Comparison of ENCODE assay signal across 26 cellular contexts in the genomic region with DNA sequence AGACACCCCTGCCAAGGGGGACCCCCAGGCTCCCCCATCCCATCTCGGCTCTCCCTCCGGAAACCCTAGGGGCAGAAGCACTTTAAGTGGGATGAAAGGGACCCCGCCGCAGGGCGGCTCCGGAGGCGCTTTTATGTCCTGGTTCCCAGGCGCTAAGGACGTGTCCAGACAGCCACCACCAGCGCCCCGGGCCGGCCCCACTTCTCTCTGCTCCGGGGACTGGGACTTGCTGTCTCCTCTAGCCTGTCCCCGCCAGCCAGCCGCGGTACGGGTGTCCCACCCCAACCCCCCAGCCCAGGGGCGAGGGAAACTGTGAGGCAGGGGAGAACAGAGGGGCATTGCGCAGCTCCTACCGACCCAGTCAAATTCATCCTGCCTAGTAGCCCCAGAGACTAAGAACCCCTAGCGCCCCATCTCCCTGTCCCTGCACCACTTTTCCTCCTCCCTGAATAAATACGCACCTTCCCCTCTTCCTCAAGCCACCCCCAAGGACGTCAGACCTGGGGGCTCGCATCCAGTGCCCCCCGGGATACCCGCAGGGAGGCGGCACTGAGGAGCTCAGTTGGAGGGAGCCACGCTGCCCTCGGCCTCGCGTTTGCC. TPM values are rescaled to one million over a fixed set of nuclear protein-coding genes. Genes with fewer than 3 reads are reported as not detected.
DNase-seq lines count a peak whose midpoint lies in the region; ATAC-seq and TF ChIP-seq lines count a peak whose summit lies in the region.
"Had no signal": no experiment of that assay in that cellular context is flagged by ENCODE, and none has a peak within 500 bp of the region (broad histone marks: within the 10 kb centered on the region; RNA-seq: fewer than 3 reads in every experiment).

No MANE protein-coding gene starts in this region.

- 22 to 27% methylated on average over 31 of the region's 31 CpGs for WGBS in ectodermal cell, 2 experiments

- no peak overlapping the region for H3K9ac ChIP-seq in HUES6 (ENCODE audit: low read length)
- H3K9ac ChIP-seq: GM23248 had no signal

- no peak overlapping the region for H3K4me3 ChIP-seq in Caco-2 (ENCODE audit: low read depth, low read length)
- H3K4me3 ChIP-seq in HUES6 (ENCODE audit: low read depth, low read length): peak overlapping the region; percentile 61
- H3K4me3 ChIP-seq in ectodermal cell (ENCODE audit: insufficient read depth, low read depth, low read length): peak overlapping the region; percentile 5
- no peak overlapping the region for H3K4me3 ChIP-seq in uterus
- H3K4me3 ChIP-seq: cardiac muscle cell, GM23248, heart left ventricle, SJCRH30 had no signal

- POLR2A ChIA-PET in Caco-2 (lab: Charles Lee): no interaction called here

- no peak for TF ChIP-seq POLR2A in uterus (IDR thresholded peaks at IDR 0.05)

- peaks cover 45% of the 10 kb centered on the region for H3K4me1 Mint-ChIP-seq in Caco-2 (ENCODE audit: low read depth, unreplicated experiment)
- peaks cover 82% of the 10 kb centered on the region for H3K4me1 Mint-ChIP-seq in mesothelial cell of epicardium

- H3K27me3 ChIP-seq in Caco-2 (replicated peaks; ENCODE audit: control insufficient read depth, insufficient read depth, low read length): no peaks in the 10 kb centered on the region
- peaks cover 68% of the 10 kb centered on the region for H3K27me3 ChIP-seq in HUES6 (ENCODE audit: control insufficient read depth, insufficient read depth, low read length)
- peaks cover 69% of the 10 kb centered on the region for H3K27me3 ChIP-seq in ectodermal cell (ENCODE audit: control insufficient read depth, insufficient read depth, low read length, poor library complexity, severe bottlenecking)
- peaks cover 10 to 11% of the 10 kb centered on the region in 2 donors for H3K27me3 ChIP-seq in uterus

- no TSS peak for BruUV-seq in Caco-2 (replicated peaks; lab: Mats Ljungman, UMichigan)

- CTCF ChIA-PET in Caco-2 (lab: Charles Lee): interaction anchor here (0.7 to 14.0 kb wide), 3 partner anchors 11 to 124 kb away, joined by 4 to 904 read pairs (median 10); a partner anchor contains a TSS

- H3K27me3 Mint-ChIP-seq in Caco-2 (ENCODE audit: insufficient read depth, unreplicated experiment) (no peaks in the 10 kb centered on the region), mesothelial cell of epicardium (ENCODE audit: low read depth) (peaks cover 4% of the 10 kb centered on the region)

- H3K27ac ChIP-seq in HUES6 (ENCODE audit: low read depth, low read length) (no peak overlapping the region), ectodermal cell (ENCODE audit: insufficient read depth, low read depth, low read length, poor library complexity, severe bottlenecking) (no peak overlapping the region), uterus (no peak overlapping the region)
- H3K27ac ChIP-seq: cardiac muscle cell, GM23248, heart left ventricle, SJCRH30 had no signal

- DNase-seq in Caco-2 (no peak), mesothelial cell of epicardium (ENCODE audit: low spot score in 2 of 2, unreplicated experiment in 2 of 2) (no peak), uterus (no peak), mucosa of gallbladder (ENCODE audit: low spot score) (no peak), SW 1271 (lab: John Stamatoyannopoulos, UW) (no peak)
- DNase-seq: effector memory CD8-positive, alpha-beta T cell; heart left ventricle; KG1; left colon; NCI-H1048; NCI-H2081; NCI-H524 treated with DMSO at 0.1 percent for 48 hours; SJCRH30; T1000 had no signal

- H3K36me3 Mint-ChIP-seq in Caco-2 (ENCODE audit: insufficient read depth, unreplicated experiment) (peaks cover 27% of the 10 kb centered on the region), mesothelial cell of epicardium (no peaks in the 10 kb centered on the region)

- intact Hi-C loops in Caco-2 (cut with micrococcal nuclease; ENCODE audit: unreplicated experiment): no loop called here
- intact Hi-C loops in uterus (cut with DNase I; ENCODE audit: low total_unique reads): no loop called here

- no peaks in the 10 kb centered on the region for H3K9me3 Mint-ChIP-seq in Caco-2 (ENCODE audit: unreplicated experiment)
- H3K9me3 Mint-ChIP-seq in mesothelial cell of epicardium: no peaks in the 10 kb centered on the region
- H3K9me3 Mint-ChIP-seq: activated T-helper 17 cell treated with anti-CD3 and anti-CD28 coated beads, Interleukin-2, amount 50 U/mL, for 72 hours; CD4-positive, alpha-beta T cell; effector memory CD8-positive, alpha-beta T cell; stimulated activated naive CD8-positive, alpha-beta T cell treated with anti-CD3 and anti-CD28 coated beads, Interleukin-15, Interleukin-2, amounts not matched to agents 100 ng/mL and 50 ng/mL, for 24 hours had no signal

- H3K36me3 ChIP-seq in Caco-2 (ENCODE audit: control insufficient read depth, insufficient read depth, low read length) (no peaks in the 10 kb centered on the region), HUES6 (ENCODE audit: control insufficient read depth, insufficient read depth, low read length) (no peaks in the 10 kb centered on the region), ectodermal cell (ENCODE audit: control insufficient read depth, insufficient read depth, low read length) (no peaks in the 10 kb centered on the region), uterus (no peaks in the 10 kb centered on the region)
- H3K36me3 ChIP-seq: cardiac muscle cell, heart left ventricle, SJCRH30 had no signal

- TF ChIP-seq CTCF in Caco-2 (IDR thresholded peaks at IDR 0.05; ENCODE audit: insufficient read depth in 1 of 2, low read depth in 1 of 2, low read length in 1 of 2, severe bottlenecking in 1 of 2, unreplicated experiment in 1 of 2) (no peak), mesothelial cell of epicardium (IDR thresholded peaks at IDR 0.05; ENCODE audit: unreplicated experiment) (no peak), uterus (IDR thresholded peaks at IDR 0.05) (no peak)

- H3K27ac Mint-ChIP-seq in Caco-2 (ENCODE audit: unreplicated experiment) (peak overlapping the region; percentile 14), mesothelial cell of epicardium (peak overlapping the region; percentile 6)
- H3K27ac Mint-ChIP-seq: activated T-helper 17 cell treated with anti-CD3 and anti-CD28 coated beads, Interleukin-2, amount 50 U/mL, for 72 hours; CD4-positive, alpha-beta T cell; effector memory CD8-positive, alpha-beta T cell; stimulated activated naive CD8-positive, alpha-beta T cell treated with anti-CD3 and anti-CD28 coated beads, Interleukin-15, Interleukin-2, amounts not matched to agents 100 ng/mL and 50 ng/mL, for 24 hours had no signal

- H3K9me3 ChIP-seq in Caco-2 (no peaks in the 10 kb centered on the region), HUES6 (ENCODE audit: control insufficient read depth, insufficient read depth, low read depth, low read length) (no peaks in the 10 kb centered on the region), ectodermal cell (ENCODE audit: control insufficient read depth, low read length) (no peaks in the 10 kb centered on the region), uterus (no peaks in the 10 kb centered on the region)
- H3K9me3 ChIP-seq: heart left ventricle, SJCRH30 had no signal

- H3K4me1 ChIP-seq in Caco-2 (peaks cover 41% of the 10 kb centered on the region), HUES6 (ENCODE audit: control insufficient read depth, insufficient read depth, low read length) (peaks cover 67% of the 10 kb centered on the region), ectodermal cell (ENCODE audit: control insufficient read depth, insufficient read depth, low read length) (peaks cover 15% of the 10 kb centered on the region), uterus (peaks cover 0 to 8% of the 10 kb centered on the region in 2 donors)

- H3K4me3 Mint-ChIP-seq in Caco-2 (ENCODE audit: unreplicated experiment) (peak overlapping the region; percentile 45), mesothelial cell of epicardium (peak overlapping the region; percentile 60)
- H3K4me3 Mint-ChIP-seq: activated T-helper 17 cell treated with anti-CD3 and anti-CD28 coated beads, Interleukin-2, amount 50 U/mL, for 72 hours; CD4-positive, alpha-beta T cell; effector memory CD8-positive, alpha-beta T cell; stimulated activated naive CD8-positive, alpha-beta T cell treated with anti-CD3 and anti-CD28 coated beads, Interleukin-15, Interleukin-2, amounts not matched to agents 100 ng/mL and 50 ng/mL, for 24 hours had no signal

- no peak for ATAC-seq in HG03045 (IDR thresholded peaks at IDR 0.05; ENCODE audit: unreplicated experiment)
- ATAC-seq: activated T-helper 17 cell treated with anti-CD3 and anti-CD28 coated beads, Interleukin-2, amount 50 U/mL, for 72 hours; heart left ventricle; left colon; sciatic nerve had no signal

RNA-seq across cellular contexts. Expression of a gene that starts 4.1 kb away (rescaled TPM):
- total RNA-seq in Caco-2 (2022) (20.6 and 25.0 TPM in 2 replicates), mesothelial cell of epicardium (15.9 to 17.6 TPM (median 16.0 TPM) in 3 replicates), uterus (1 to 10 TPM in 2 of 4 donors, not detected in 2; 1.4 to 1.5 TPM), mucosa of gallbladder (0.14 TPM)
- polyA plus RNA-seq in ectodermal cell (2013, experiment 1 of 4): 6.6 TPM
- 4.5 TPM for polyA plus RNA-seq in ectodermal cell (2013, experiment 2 of 4)
- polyA plus RNA-seq in ectodermal cell (2013, experiment 3 of 4): 2.5 TPM
- polyA plus RNA-seq in ectodermal cell (2013, experiment 4 of 4): 3.0 TPM
- total RNA-seq: GM23248, SJCRH30 had no signal
- polyA plus RNA-seq: GM23248 had no signal

RNA-seq across cellular contexts. Expression of a gene that starts 5.8 kb away (rescaled TPM):
- total RNA-seq in Caco-2 (2022) (73.6 and 80.8 TPM in 2 replicates), mesothelial cell of epicardium (49.7 to 50.7 TPM (median 50.7 TPM) in 3 replicates), uterus (10 to 100 TPM; 12.4 to 80.7 (median 39.8) TPM), mucosa of gallbladder (35.4 TPM)
- polyA plus RNA-seq in ectodermal cell (2013, experiment 1 of 4): 67.0 TPM
- polyA plus RNA-seq in ectodermal cell (2013, experiment 2 of 4): 58.6 TPM
- 53.7 TPM for polyA plus RNA-seq in ectodermal cell (2013, experiment 3 of 4)
- polyA plus RNA-seq in ectodermal cell (2013, experiment 4 of 4): 60.5 TPM

RNA-seq across cellular contexts. Expression of a gene that starts 15.4 kb away (rescaled TPM):
- total RNA-seq in Caco-2 (2022) (1.4 and 2.3 TPM in 2 replicates), mesothelial cell of epicardium (0.16 TPM in 1 of 3 replicates, not detected in the others), uterus (1 to 10 TPM in 2 of 4 donors, under 1 TPM in 2; 0.14 to 1.5 (median 0.76) TPM), mucosa of gallbladder (1.1 TPM)
- 1.6 TPM for polyA plus RNA-seq in ectodermal cell (2013, experiment 1 of 4)
- 1.2 TPM for polyA plus RNA-seq in ectodermal cell (2013, experiment 2 of 4)
- 1.0 TPM for polyA plus RNA-seq in ectodermal cell (2013, experiment 3 of 4)
- 0.49 TPM for polyA plus RNA-seq in ectodermal cell (2013, experiment 4 of 4)
- total RNA-seq: cardiac muscle cell, Daoy, GM23248, mononuclear cell, urinary bladder had no signal

RNA-seq across cellular contexts. Expression of a gene that starts 15.5 kb away (rescaled TPM):
- total RNA-seq in Caco-2 (2022) (159 and 162 TPM in 2 replicates), mesothelial cell of epicardium (41.0 to 46.5 TPM (median 45.6 TPM) in 3 replicates), uterus (10 to 100 TPM; 14.7 to 44.1 (median 27.7) TPM), mucosa of gallbladder (38.9 TPM)
- 69.7 TPM for polyA plus RNA-seq in ectodermal cell (2013, experiment 1 of 4)
- polyA plus RNA-seq in ectodermal cell (2013, experiment 2 of 4): 75.9 TPM
- 73.5 TPM for polyA plus RNA-seq in ectodermal cell (2013, experiment 3 of 4)
- polyA plus RNA-seq in ectodermal cell (2013, experiment 4 of 4): 87.0 TPM

RNA-seq across cellular contexts. Expression of a gene that starts 25.2 kb away (rescaled TPM):
- 46.8 and 48.3 TPM in 2 replicates for total RNA-seq in Caco-2 (2022)
- 16.9 TPM for polyA plus RNA-seq in ectodermal cell (2013, experiment 1 of 4)
- polyA plus RNA-seq in ectodermal cell (2013, experiment 2 of 4): 12.4 TPM
- polyA plus RNA-seq in ectodermal cell (2013, experiment 3 of 4): 11.9 TPM
- polyA plus RNA-seq in ectodermal cell (2013, experiment 4 of 4): 16.6 TPM
- total RNA-seq in mesothelial cell of epicardium: 21.7 to 25.1 TPM (median 22.0 TPM) in 3 replicates
- total RNA-seq in uterus: 10 to 100 TPM in 2 of 4 donors, 1 to 10 TPM in 2; 1.0 to 23.4 (median 10.7) TPM
- 39.3 TPM for total RNA-seq in mucosa of gallbladder

Comparison
In these comparisons a context has a peak if more than half of its experiments do, and no peak if none do; other contexts are left out.
1. H3K4me3 ChIP-seq: peak in HUES6 (single experiment) and ectodermal cell (single experiment); none in Caco-2 (single experiment) and uterus (0 of 2).